11 cellular contexts compared by ENCODE assay signal in genomic region chr6:139841794-139842215, GRCh38.
A peak's percentile ranks its signal among the peaks of the same experiment; 100 is the strongest.
DNase-seq lines count a peak whose midpoint lies in the region; ATAC-seq and TF ChIP-seq lines count a peak whose summit lies in the region.
"Had no signal": no experiment of that assay in that cellular context is flagged by ENCODE, and none has a peak within 500 bp of the region (broad histone marks: within the 10 kb centered on the region; RNA-seq: fewer than 3 reads in every experiment).

No MANE protein-coding gene starts in this region.

- no peaks in the 10 kb centered on the region for H3K9me3 ChIP-seq in Loucy (ENCODE audit: insufficient read depth, low read depth, low read length)
- H3K9me3 ChIP-seq in naive thymus-derived CD4-positive, alpha-beta T cell (ENCODE audit: control insufficient read depth in 2 of 3, low read length in 3 of 3): no peaks in the 10 kb centered on the region
- H3K9me3 ChIP-seq: right lobe of liver had no signal

- no peaks in the 10 kb centered on the region for H3K4me1 ChIP-seq in Loucy (ENCODE audit: insufficient read depth, low read length, poor library complexity, severe bottlenecking)
- no peaks in the 10 kb centered on the region for H3K4me1 ChIP-seq in naive thymus-derived CD4-positive, alpha-beta T cell (ENCODE audit: control insufficient read depth in 2 of 2, insufficient read depth in 2 of 2, low read length in 2 of 2)

- H3K27me3 Mint-ChIP-seq in naive thymus-derived CD4-positive, alpha-beta T cell: peaks cover 0 to 23% (median 6%) of the 10 kb centered on the region in 5 donors

- ATAC-seq in GM19025 (IDR thresholded peaks at IDR 0.05; ENCODE audit: low read depth, unreplicated experiment) (peak; percentile 89), HG02840 (IDR thresholded peaks at IDR 0.05; ENCODE audit: low FRiP score, unreplicated experiment) (peak; percentile 89)
- ATAC-seq in naive thymus-derived CD4-positive, alpha-beta T cell: peak; percentile 28

- H3K79me2 ChIP-seq in Loucy (ENCODE audit: insufficient read depth, low read length): no peaks in the 10 kb centered on the region

- H3K27ac Mint-ChIP-seq in naive thymus-derived CD4-positive, alpha-beta T cell: no peak overlapping the region

- H3K9me3 Mint-ChIP-seq in naive thymus-derived CD4-positive, alpha-beta T cell: peaks cover 0 to 12% (median 2%) of the 10 kb centered on the region in 11 donors

- H3F3A ChIP-seq in Loucy (ENCODE audit: low read depth): no peaks in the 10 kb centered on the region

- no peak for DNase-seq in naive thymus-derived CD4-positive, alpha-beta T cell
- DNase-seq in NCI-H82 treated with DMSO at 0.1 percent for 48 hours (lab: John Stamatoyannopoulos, UW; ENCODE audit: unreplicated experiment) (no peak), GDM1 (lab: John Stamatoyannopoulos, UW) (no peak), NCI-H187 (lab: John Stamatoyannopoulos, UW) (no peak)
- no peak for DNase-seq in activated effector memory CD4-positive, alpha-beta T cell treated with anti-CD3 and anti-CD28 coated beads, Interleukin-2, amount 50 U/mL, for 16 hours
- DNase-seq: NCI-H1417, right lobe of liver had no signal

- no peak overlapping the region for H3K4me3 ChIP-seq in Loucy (ENCODE audit: low read length, poor library complexity, severe bottlenecking)
- H3K4me3 ChIP-seq in naive thymus-derived CD4-positive, alpha-beta T cell (ENCODE audit: low read length): no peak overlapping the region
- H3K4me3 ChIP-seq: cardiac muscle cell, right lobe of liver had no signal

- no peak overlapping the region for H3K4me3 Mint-ChIP-seq in naive thymus-derived CD4-positive, alpha-beta T cell

- POLR2A ChIA-PET in naive thymus-derived CD4-positive, alpha-beta T cell (lab: Charles Lee): no interaction called here

- H3K4me2 ChIP-seq in Loucy (ENCODE audit: low read depth, low read length, poor library complexity, severe bottlenecking): no peak overlapping the region

- CTCF ChIA-PET in naive thymus-derived CD4-positive, alpha-beta T cell (lab: Charles Lee): no interaction called here

- no peaks in the 10 kb centered on the region for H3K27me3 ChIP-seq in Loucy (ENCODE audit: insufficient read depth, low read length, poor library complexity, severe bottlenecking)
- H3K27me3 ChIP-seq in naive thymus-derived CD4-positive, alpha-beta T cell (ENCODE audit: control insufficient read depth in 2 of 2, insufficient read depth in 2 of 2, low read length in 2 of 2): no peaks in the 10 kb centered on the region
- H3K27me3 ChIP-seq: cardiac muscle cell, right lobe of liver had no signal

- H3K36me3 Mint-ChIP-seq in naive thymus-derived CD4-positive, alpha-beta T cell: no peaks in the 10 kb centered on the region

- no peak overlapping the region for H3K9ac ChIP-seq in Loucy (ENCODE audit: low read depth, low read length, poor library complexity, severe bottlenecking)

- peaks cover 0 to 4% (median 0%) of the 10 kb centered on the region in 7 donors for H3K4me1 Mint-ChIP-seq in naive thymus-derived CD4-positive, alpha-beta T cell

- H3K27ac ChIP-seq in naive thymus-derived CD4-positive, alpha-beta T cell (ENCODE audit: low read depth, low read length): no peak overlapping the region
- H3K27ac ChIP-seq: cardiac muscle cell, right lobe of liver had no signal

- H4K20me1 ChIP-seq in Loucy (ENCODE audit: insufficient read depth, low read length, poor library complexity, severe bottlenecking): no peaks in the 10 kb centered on the region

- peak overlapping the region; percentile 20; the same call in 1 of the 2 replicates for H2AFZ ChIP-seq in Loucy (ENCODE audit: low read length)

- H3K36me3 ChIP-seq in Loucy (ENCODE audit: insufficient read depth, low read length): no peaks in the 10 kb centered on the region
- H3K36me3 ChIP-seq in naive thymus-derived CD4-positive, alpha-beta T cell (ENCODE audit: control insufficient read depth in 2 of 3, insufficient read depth in 3 of 3, low read length in 3 of 3): no peaks in the 10 kb centered on the region
- H3K36me3 ChIP-seq: cardiac muscle cell, right lobe of liver had no signal

- TF ChIP-seq CTCF in Loucy (conservative IDR thresholded peaks at IDR 0.05; ENCODE audit: low read length): no peak

- H3K9me2 ChIP-seq in Loucy (replicated peaks; ENCODE audit: low read depth, low read length): no peaks in the 10 kb centered on the region

- intact Hi-C loops in naive thymus-derived CD4-positive, alpha-beta T cell (cut with micrococcal nuclease): no loop called here

Comparison
In these comparisons a context has a peak if more than half of its experiments do, and no peak if none do; other contexts are left out.
1. ATAC-seq: peak in every context shown above with its lines; median percentile 89 in GM19025; 89 in HG02840; 28 in naive thymus-derived CD4-positive, alpha-beta T cell.